Comparison of ENCODE assay signal across 16 cellular contexts in genomic region chr1:106571109-106571508, GRCh38.
DNase-seq lines count a peak whose midpoint lies in the region; ATAC-seq, FAIRE-seq and TF ChIP-seq lines count a peak whose summit lies in the region.
"Had no signal": no experiment of that assay in that cellular context is flagged by ENCODE, and none has a peak within 500 bp of the region (broad histone marks: within the 10 kb centered on the region; RNA-seq: fewer than 3 reads in every experiment).

No MANE protein-coding gene starts in this region.

- H3K4me3 ChIP-seq in astrocyte (ENCODE audit: insufficient read depth, low read depth, low read length) (no peak overlapping the region), fibroblast of the aortic adventitia (ENCODE audit: low read depth, low read length) (no peak overlapping the region), retinal pigment epithelial cell (ENCODE audit: low read length) (no peak overlapping the region)

- peak; percentile 3 for DNase-seq in H4 (ENCODE audit: low spot score)
- DNase-seq in astrocyte (ENCODE audit: low read depth): peak; percentile 22
- DNase-seq in fibroblast of the aortic adventitia (ENCODE audit: low read depth): peak; percentile 2
- DNase-seq in retinal pigment epithelial cell (ENCODE audit: low read depth): peak; percentile 81
- no peak for DNase-seq in effector CD8-positive, alpha-beta T cell (lab: John Stamatoyannopoulos, UW)
- no peak for DNase-seq in AG08396 (ENCODE audit: low spot score)
- DNase-seq: ACHN, COR-L47, GOT3, NCI-H1436 treated with DMSO at 0.1 percent for 48 hours, NCI-H2081 treated with DMSO at 0.1 percent for 48 hours, NCI-H510A treated with DMSO at 0.1 percent for 48 hours, Right ventricle myocardium superior had no signal

- H3K36me3 Mint-ChIP-seq in astrocyte (ENCODE audit: low read depth, unreplicated experiment): no peaks in the 10 kb centered on the region

- no peak overlapping the region for H2AFZ ChIP-seq in astrocyte (ENCODE audit: low read depth, low read length)

- no peak overlapping the region for H3K4me2 ChIP-seq in astrocyte (ENCODE audit: low read length)

- H3K27ac Mint-ChIP-seq in astrocyte (ENCODE audit: unreplicated experiment): no peak overlapping the region

- no peaks in the 10 kb centered on the region for H3K27me3 ChIP-seq in astrocyte (ENCODE audit: insufficient read depth, low read length)

- H3K27ac ChIP-seq in astrocyte (ENCODE audit: low read depth, low read length): no peak overlapping the region

- no peaks in the 10 kb centered on the region for H3K27me3 Mint-ChIP-seq in astrocyte (ENCODE audit: low read depth, unreplicated experiment)

- H3K9me3 Mint-ChIP-seq in astrocyte (ENCODE audit: unreplicated experiment): no peaks in the 10 kb centered on the region

- H3K9ac ChIP-seq in astrocyte (ENCODE audit: low read length): no peak overlapping the region

- no peak for ATAC-seq in HG03354 (IDR thresholded peaks at IDR 0.05; ENCODE audit: poor library complexity, severe bottlenecking, unreplicated experiment)

- FAIRE-seq in astrocyte (lab: Jason Lieb, UNC): no peak
- FAIRE-seq: GM12892, RCC 7860 had no signal

- no peaks in the 10 kb centered on the region for H3K9me3 ChIP-seq in astrocyte (ENCODE audit: insufficient read depth, low read depth, low read length)

- no peaks in the 10 kb centered on the region for H3K36me3 ChIP-seq in astrocyte (ENCODE audit: insufficient read depth, low read length)

- H4K20me1 ChIP-seq in astrocyte (ENCODE audit: insufficient read depth, low read length): no peaks in the 10 kb centered on the region

- H3K4me3 Mint-ChIP-seq in astrocyte (ENCODE audit: unreplicated experiment): no peak overlapping the region

- H3K4me1 ChIP-seq in astrocyte (ENCODE audit: insufficient read depth, low read length): no peaks in the 10 kb centered on the region

- H3K79me2 ChIP-seq in astrocyte (ENCODE audit: insufficient read depth, low read length): no peaks in the 10 kb centered on the region

- TF ChIP-seq CTCF in astrocyte (IDR thresholded peaks at IDR 0.05; ENCODE audit: insufficient read depth, low read depth, low read length) (no peak), fibroblast of the aortic adventitia (IDR thresholded peaks at IDR 0.05; ENCODE audit: insufficient read depth, low read length) (no peak), retinal pigment epithelial cell (conservative IDR thresholded peaks at IDR 0.05; ENCODE audit: low read depth, low read length) (no peak)

- H3K4me1 Mint-ChIP-seq in astrocyte (ENCODE audit: low read depth, unreplicated experiment): no peaks in the 10 kb centered on the region

Comparison
In these comparisons a context has a peak if more than half of its experiments do, and no peak if none do; other contexts are left out.
1. DNase-seq: peak in H4 (single experiment), astrocyte (single experiment), fibroblast of the aortic adventitia (single experiment) and retinal pigment epithelial cell (single experiment); none in effector CD8-positive, alpha-beta T cell (single experiment) and AG08396 (single experiment).